Comparison of ENCODE assay signal across 8 cellular contexts in genomic region chr1:58816072-58816746, GRCh38. TPM values are rescaled to one million over a fixed set of nuclear protein-coding genes. Genes with fewer than 3 reads are reported as not detected.
DNase-seq lines count a peak whose midpoint lies in the region; ATAC-seq and TF ChIP-seq lines count a peak whose summit lies in the region.

No MANE protein-coding gene starts in this region.

- H3K27me3 Mint-ChIP-seq in GM23338 (ENCODE audit: insufficient read depth, low read depth, poor library complexity) (peaks cover 24% of the 10 kb centered on the region), neural progenitor cell (ENCODE audit: insufficient read depth, low read depth) (peaks cover 3% of the 10 kb centered on the region)

- H3K4me3 Mint-ChIP-seq in GM23338 (peak overlapping the region; percentile 80), neural progenitor cell (peak overlapping the region; percentile 86)

- H3K27ac Mint-ChIP-seq in GM23338 (no peak overlapping the region; the same call in 1 of the 2 replicates), neural progenitor cell (no peak overlapping the region)

- H3K36me3 ChIP-seq in ES-I3 (ENCODE audit: insufficient read depth, low read length) (no peaks in the 10 kb centered on the region), GM23338 (ENCODE audit: insufficient read depth) (no peaks in the 10 kb centered on the region), Karpas-422 (ENCODE audit: insufficient read depth, low read length) (no peaks in the 10 kb centered on the region), neural progenitor cell (no peaks in the 10 kb centered on the region), stomach (no peaks in the 10 kb centered on the region)

- peak; percentile 73 for ATAC-seq in GM23338

- TF ChIP-seq POLR2A in stomach (IDR thresholded peaks at IDR 0.05), result no peak

- WGBS in stomach, 5 donors, result 0 to 1% (median 0%) methylated on average over 49 of the region's 49 CpGs

- H3K9me2 ChIP-seq in GM23338 (ENCODE audit: insufficient read depth), result 0 out of 2 replicates have a peak, but pooled peaks cover 5% of the 10 kb centered on the region
- H3K9me2 ChIP-seq in Karpas-422 (replicated peaks; ENCODE audit: insufficient read depth, low read length), result no peaks in the 10 kb centered on the region

- H3F3A ChIP-seq in GM23338 (replicated peaks; ENCODE audit: low read depth), result peaks cover 13% of the 10 kb centered on the region
- no peaks in the 10 kb centered on the region for H3F3A ChIP-seq in neural progenitor cell (ENCODE audit: low read depth)

- H3K9me3 ChIP-seq in ES-I3 (ENCODE audit: control insufficient read depth, insufficient read depth, low read length) (no peaks in the 10 kb centered on the region), Karpas-422 (ENCODE audit: low read length) (no peaks in the 10 kb centered on the region), neural progenitor cell (ENCODE audit: low read depth) (no peaks in the 10 kb centered on the region), stomach (no peaks in the 10 kb centered on the region)

- H3K27me3 ChIP-seq in GM23338 (ENCODE audit: insufficient read depth) (peaks cover 24% of the 10 kb centered on the region), Karpas-422 (ENCODE audit: low read length) (no peaks in the 10 kb centered on the region), neural progenitor cell (peaks cover 49% of the 10 kb centered on the region), stomach (no peaks in the 10 kb centered on the region)

- H2AFZ ChIP-seq in GM23338 (peak overlapping the region; percentile 99), Karpas-422 (ENCODE audit: low read length) (peak overlapping the region; percentile 89), neural progenitor cell (replicated peaks) (peak overlapping the region; percentile 92)

- H3K36me3 Mint-ChIP-seq in GM23338 (ENCODE audit: low read depth) (no peaks in the 10 kb centered on the region), neural progenitor cell (no peaks in the 10 kb centered on the region)

- H3K27ac ChIP-seq in GM23338 (ENCODE audit: low read depth), result peak overlapping the region; percentile 50; the same call in 1 of the 2 replicates
- H3K27ac ChIP-seq in Karpas-422 (ENCODE audit: low read length), result peak overlapping the region; percentile 53; the same call in 1 of the 2 replicates
- H3K27ac ChIP-seq in neural progenitor cell, result no peak overlapping the region
- H3K27ac ChIP-seq in stomach, result peak overlapping the region; percentile 89 to 97 (median 93)

- H3K9me3 Mint-ChIP-seq in GM23338 (no peaks in the 10 kb centered on the region), neural progenitor cell (no peaks in the 10 kb centered on the region)

- H3K4me1 ChIP-seq in ES-I3 (ENCODE audit: insufficient read depth, low read length), result peaks cover 17% of the 10 kb centered on the region
- peaks cover 22% of the 10 kb centered on the region for H3K4me1 ChIP-seq in GM23338 (ENCODE audit: insufficient read depth)
- H3K4me1 ChIP-seq in Karpas-422 (ENCODE audit: low read length), result peaks cover 18% of the 10 kb centered on the region
- peaks cover 6% of the 10 kb centered on the region for H3K4me1 ChIP-seq in neural progenitor cell
- H3K4me1 ChIP-seq in stomach, result peaks cover 31 to 63% (median 36%) of the 10 kb centered on the region in 4 donors

- no peak for TF ChIP-seq EP300 in stomach (IDR thresholded peaks at IDR 0.05)

- H3K79me2 ChIP-seq in GM23338 (replicated peaks; ENCODE audit: insufficient read depth) (no peaks in the 10 kb centered on the region), Karpas-422 (ENCODE audit: low read length) (no peaks in the 10 kb centered on the region), neural progenitor cell (ENCODE audit: low read depth) (no peaks in the 10 kb centered on the region)

- TF ChIP-seq CTCF in GM23338 (conservative IDR thresholded peaks at IDR 0.05; ENCODE audit: low read depth in 2 of 2), result peak in 1 of 2 experiments; percentile 24; a peak in 1 of 4 replicates
- TF ChIP-seq CTCF in foreskin fibroblast (IDR thresholded peaks at IDR 0.05; ENCODE audit: low read depth, low read length), result no peak
- TF ChIP-seq CTCF in neural progenitor cell (IDR thresholded peaks at IDR 0.05), result peak; percentile 12
- no peak for TF ChIP-seq CTCF in stomach (IDR thresholded peaks at IDR 0.05)

- DNase-seq in GM23338 (ENCODE audit: low spot score) (peak; percentile 87), Karpas-422 (peak; percentile 91), SHP77 treated with DMSO at 0.1 percent for 48 hours (lab: John Stamatoyannopoulos, UW) (peak; percentile 44), activated gamma-delta T cell treated with Interleukin-2 at 50 U/mL for 16 hours (peak; percentile 80), foreskin fibroblast (peak; percentile 93 to 98), neural progenitor cell (ENCODE audit: low spot score) (peak; percentile 84), stomach (peak; percentile 94)

- peaks cover 21% of the 10 kb centered on the region for H3K4me1 Mint-ChIP-seq in GM23338
- peaks cover 17% of the 10 kb centered on the region for H3K4me1 Mint-ChIP-seq in neural progenitor cell

- intact Hi-C loops in stomach (cut with DNase I; ENCODE audit: low total_unique reads), result no loop called here

- peak overlapping the region; percentile 79 for H3K4me2 ChIP-seq in GM23338
- peak overlapping the region; percentile 100 for H3K4me2 ChIP-seq in Karpas-422 (ENCODE audit: low read depth, low read length, poor library complexity, severe bottlenecking)
- H3K4me2 ChIP-seq in neural progenitor cell, result peak overlapping the region; percentile 73

- H4K20me1 ChIP-seq in GM23338 (replicated peaks; ENCODE audit: insufficient read depth) (no peaks in the 10 kb centered on the region), Karpas-422 (ENCODE audit: insufficient read depth, low read depth, low read length) (no peaks in the 10 kb centered on the region), neural progenitor cell (ENCODE audit: low read depth) (no peaks in the 10 kb centered on the region)

- H3K4me3 ChIP-seq in GM23338 (peak overlapping the region; percentile 55), Karpas-422 (ENCODE audit: low read length) (peak overlapping the region; percentile 90), foreskin fibroblast (ENCODE audit: low read depth in 1 of 2, low read length in 2 of 2) (peak overlapping the region; percentile 53 to 64), neural progenitor cell (peak overlapping the region; percentile 45), stomach (peak overlapping the region; percentile 50 to 68 (median 57))

- H3K9ac ChIP-seq in ES-I3 (ENCODE audit: low read depth, low read length) (peak overlapping the region; percentile 64), Karpas-422 (ENCODE audit: low read length) (peak overlapping the region; percentile 88), neural progenitor cell (no peak overlapping the region)

TF ChIP-seq in GM23338, 12 proteins besides CTCF, POLR2A, EP300 and RAD21:
- TF ChIP-seq POLR2AphosphoS5 (IDR thresholded peaks at IDR 0.05; ENCODE audit: low read depth), result peak; percentile 41; the same call in 1 of the 2 replicates
- TF ChIP-seq EZH2phosphoT487 (IDR thresholded peaks at IDR 0.05; ENCODE audit: unreplicated experiment), result no peak
- TF ChIP-seq STAT1 (IDR thresholded peaks at IDR 0.05; ENCODE audit: unreplicated experiment), result no peak

RNA-seq across cellular contexts. Expression of gene JUN, which starts 32.4 kb away (rescaled TPM):
- total RNA-seq in GM23338 (2014; rRNA removed; shearing (Covaris generic)), result 21.6 and 28.5 TPM in 2 replicates
- polyA plus RNA-seq in GM23338 (2016; fragmentation: Nextera tagmentation; extraction: Ambion mirVana) (19.6 and 23.3 TPM in 2 replicates), stomach (100 to 1,000 TPM in 1 of 3 donors, 10 to 100 TPM in 2; 64.9 to 124 (median 78.1) TPM)
- total RNA-seq in Karpas-422 (2014; rRNA removed; shearing (Covaris generic); ENCODE audit: low replicate concordance), result 2.1 and 5.4 TPM in 2 replicates
- total RNA-seq in neural progenitor cell (ENCODE audit: low replicate concordance) (10.2 and 16.8 TPM in 2 replicates), stomach (100 to 1,000 TPM; 169 to 382 (median 244) TPM)

Comparison
In these comparisons a context has a peak if more than half of its experiments do, and no peak if none do; other contexts are left out.
1. DNase-seq: peak in every context shown above with its lines; median percentile 96 in foreskin fibroblast; 94 in stomach; 91 in Karpas-422; 87 in GM23338; 84 in neural progenitor cell; 80 in activated gamma-delta T cell treated with Interleukin-2 at 50 U/mL for 16 hours; 44 in SHP77 treated with DMSO at 0.1 percent for 48 hours.